In the genomic region with DNA sequence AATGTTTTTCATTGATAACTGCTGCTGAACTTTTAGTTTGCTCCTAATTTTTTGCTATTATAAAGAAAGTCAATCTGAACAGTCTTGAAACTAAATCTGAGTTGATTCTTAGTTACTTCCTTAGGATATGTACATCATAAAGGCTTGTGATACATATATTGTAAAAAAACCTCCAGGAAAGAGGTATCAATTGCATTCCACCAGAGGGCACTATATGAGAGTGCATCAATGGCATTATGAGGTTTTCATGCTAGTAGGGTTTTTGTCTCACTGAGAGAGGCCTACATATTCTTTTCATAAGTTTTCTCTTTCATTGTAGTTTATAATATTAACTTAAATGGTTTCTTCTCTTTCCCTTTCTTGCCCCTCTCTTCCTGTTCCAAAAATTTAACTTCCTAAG, we compare ENCODE assay signal across 7 cellular contexts. TPM values are rescaled to one million over a fixed set of nuclear protein-coding genes. Genes with fewer than 3 reads are reported as not detected.
A peak's percentile ranks its signal among the peaks of the same experiment; 100 is the strongest.
DNase-seq lines count a peak whose midpoint lies in the region; ATAC-seq and TF ChIP-seq lines count a peak whose summit lies in the region.

No MANE protein-coding gene starts in this region.

- ATAC-seq in HG03095 (IDR thresholded peaks at IDR 0.05; ENCODE audit: unreplicated experiment) (peak; percentile 55), T-helper 17 cell (no peak), HG03097 (IDR thresholded peaks at IDR 0.05; ENCODE audit: low FRiP score, unreplicated experiment) (no peak)

- H3K4me1 Mint-ChIP-seq in T-helper 17 cell = no peaks in the 10 kb centered on the region

- no peak overlapping the region for H3K27ac ChIP-seq in effector memory CD4-positive, alpha-beta T cell (ENCODE audit: insufficient read depth, low read length, poor library complexity, severe bottlenecking)

- H3K9me3 ChIP-seq in T-helper 17 cell (ENCODE audit: control insufficient read depth, low read length, poor library complexity, severe bottlenecking) = no peaks in the 10 kb centered on the region
- H3K9me3 ChIP-seq in effector memory CD4-positive, alpha-beta T cell (ENCODE audit: control insufficient read depth, low read length) = no peaks in the 10 kb centered on the region

- peak; percentile 43 for TF ChIP-seq CTCF in kidney epithelial cell (IDR thresholded peaks at IDR 0.05; ENCODE audit: insufficient read depth, low read length, poor library complexity, severe bottlenecking)

- DNase-seq in EL (peak; percentile 21), T-helper 17 cell (no peak), kidney epithelial cell (ENCODE audit: low read depth) (no peak), head of caudate nucleus (no peak)
- no peak for DNase-seq in effector memory CD4-positive, alpha-beta T cell

- H3K4me1 ChIP-seq in effector memory CD4-positive, alpha-beta T cell (ENCODE audit: control insufficient read depth, insufficient read depth, low read length, poor library complexity, severe bottlenecking) = no peaks in the 10 kb centered on the region

- no peaks in the 10 kb centered on the region for H3K27me3 ChIP-seq in kidney epithelial cell (ENCODE audit: control insufficient read depth, insufficient read depth, low read length)
- no peaks in the 10 kb centered on the region for H3K27me3 ChIP-seq in effector memory CD4-positive, alpha-beta T cell (replicated peaks; ENCODE audit: control insufficient read depth, insufficient read depth, low read length, poor library complexity, severe bottlenecking)

- H3K4me3 ChIP-seq in kidney epithelial cell (ENCODE audit: low read depth, low read length) = no peak overlapping the region
- no peak overlapping the region for H3K4me3 ChIP-seq in effector memory CD4-positive, alpha-beta T cell (ENCODE audit: insufficient read depth, low read depth, low read length, poor library complexity, severe bottlenecking)

- intact Hi-C loops in head of caudate nucleus (cut with DNase I) = no loop called here

- H3K27me3 Mint-ChIP-seq in T-helper 17 cell = no peaks in the 10 kb centered on the region

- H3K4me3 Mint-ChIP-seq in T-helper 17 cell = no peak overlapping the region

- H3K27ac Mint-ChIP-seq in T-helper 17 cell = peak overlapping the region; percentile 65

- peaks cover 24% of the 10 kb centered on the region for H3K36me3 Mint-ChIP-seq in T-helper 17 cell (ENCODE audit: low read depth)

- no peaks in the 10 kb centered on the region for H3K36me3 ChIP-seq in kidney epithelial cell (ENCODE audit: control insufficient read depth, insufficient read depth, low read length)
- peaks cover 4% of the 10 kb centered on the region for H3K36me3 ChIP-seq in effector memory CD4-positive, alpha-beta T cell (ENCODE audit: control insufficient read depth, insufficient read depth, low read length)

RNA-seq across cellular contexts. Expression of gene PIK3R4, which starts 46.9 kb away (rescaled TPM):
- total RNA-seq in T-helper 17 cell (10 to 100 TPM; 14.6 to 15.0 TPM), kidney epithelial cell (31.5 and 32.9 TPM in 2 replicates)
